In the genomic region with DNA sequence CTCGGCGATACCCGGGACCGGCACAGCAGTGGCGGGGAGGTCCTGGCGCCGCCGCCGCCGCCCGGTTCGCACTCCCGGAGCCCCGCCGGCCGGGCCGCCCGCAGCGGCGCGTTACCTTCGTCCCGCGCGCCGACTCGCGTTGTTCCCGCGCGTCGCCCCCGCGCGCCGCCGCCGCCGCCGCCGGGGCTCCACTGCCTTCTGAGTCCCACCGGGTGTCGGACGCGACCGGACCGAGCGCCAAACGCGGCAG, we compare ENCODE assay signal across 8 cellular contexts. TPM values are rescaled to one million over a fixed set of nuclear protein-coding genes. Genes with fewer than 3 reads are reported as not detected.
DNase-seq lines count a peak whose midpoint lies in the region; ATAC-seq and TF ChIP-seq lines count a peak whose summit lies in the region.

Gene EZH2, minus strand, starts transcription at position 243 of the 250 bp plus-strand sequence. CDS start 36,993 bp downstream, outside the sequence.

- H4K20me1 ChIP-seq in GM23338 (replicated peaks; ENCODE audit: insufficient read depth), result peaks cover 23% of the 10 kb centered on the region; the same call in 1 of the 2 replicates

- H2AFZ ChIP-seq in GM23338, result peak within 1 kb of the TSS; percentile 90
- H2AFZ ChIP-seq in parathyroid adenoma, result peak within 1 kb of the TSS; percentile 99

- TF ChIP-seq POLR2A in Peyer's patch (IDR thresholded peaks at IDR 0.05), result no peak

- H3K9me3 Mint-ChIP-seq in GM23338, result peaks cover 5% of the 10 kb centered on the region; the same call in 2 of the 3 replicates

- H3K9me3 ChIP-seq in Peyer's patch (no peaks in the 10 kb centered on the region), parathyroid adenoma (ENCODE audit: control insufficient read depth, low read length) (no peaks in the 10 kb centered on the region)

- no peak within 1 kb of the TSS for H3K9ac ChIP-seq in parathyroid adenoma

- peak within 1 kb of the TSS; percentile 94 for H3K4me2 ChIP-seq in GM23338
- H3K4me2 ChIP-seq in parathyroid adenoma (ENCODE audit: low read length), result peak within 1 kb of the TSS; percentile 68

- H3K27me3 ChIP-seq in GM23338 (ENCODE audit: insufficient read depth) (peaks cover 9% of the 10 kb centered on the region), Peyer's patch (no peaks in the 10 kb centered on the region), parathyroid adenoma (ENCODE audit: control insufficient read depth, insufficient read depth, low read length) (no peaks in the 10 kb centered on the region)

- H3K27ac ChIP-seq in GM23338 (ENCODE audit: low read depth) (peak within 1 kb of the TSS; percentile 59; the same call in 1 of the 2 replicates), Peyer's patch (peak within 1 kb of the TSS; percentile 91 to 98 (median 96)), epithelial cell of prostate (peak within 1 kb of the TSS; percentile 62), parathyroid adenoma (peak within 1 kb of the TSS; percentile 80)

- TF ChIP-seq CTCF in GM23338 (conservative IDR thresholded peaks at IDR 0.05; ENCODE audit: low read depth in 2 of 2) (no peak), Peyer's patch (IDR thresholded peaks at IDR 0.05) (no peak), parathyroid adenoma (IDR thresholded peaks at IDR 0.05) (no peak)

- H3K4me1 Mint-ChIP-seq in GM23338, result no peaks in the 10 kb centered on the region; the same call in 1 of the 3 replicates

- in situ Hi-C loops in Caki2 (cut with HindIII; ENCODE audit: low pct_unique_long_range_greater_than_20kb, low sequenced_read_pairs), result no loop called here

- no peaks in the 10 kb centered on the region for H3K9me2 ChIP-seq in GM23338 (ENCODE audit: insufficient read depth)

- H3F3A ChIP-seq in GM23338 (replicated peaks; ENCODE audit: low read depth), result peaks cover 9% of the 10 kb centered on the region; the same call in 1 of the 2 replicates

- H3K36me3 ChIP-seq in GM23338 (ENCODE audit: insufficient read depth) (no peaks in the 10 kb centered on the region), Peyer's patch (no peaks in the 10 kb centered on the region), parathyroid adenoma (ENCODE audit: control insufficient read depth, insufficient read depth, low read length) (no peaks in the 10 kb centered on the region)

- H3K4me1 ChIP-seq in GM23338 (ENCODE audit: insufficient read depth), result peaks cover 7% of the 10 kb centered on the region
- peaks cover 0 to 3% (median 0%) of the 10 kb centered on the region in 4 donors for H3K4me1 ChIP-seq in Peyer's patch
- peaks cover 4% of the 10 kb centered on the region for H3K4me1 ChIP-seq in parathyroid adenoma

- DNase-seq in Caki2 (ENCODE audit: low read depth) (no peak), GM23338 (ENCODE audit: low spot score) (no peak), Peyer's patch (no peak), epithelial cell of prostate (ENCODE audit: low read depth, low spot score) (no peak), epidermal melanocyte (ENCODE audit: insufficient read length, low spot score) (no peak), NCI-H526 treated with DMSO at 0.1 percent for 48 hours (lab: John Stamatoyannopoulos, UW) (no peak), D341Med (ENCODE audit: low spot score) (no peak)

- H3K79me2 ChIP-seq in GM23338 (replicated peaks; ENCODE audit: insufficient read depth) (peaks cover 42% of the 10 kb centered on the region), parathyroid adenoma (no peaks in the 10 kb centered on the region)

- peak within 1 kb of the TSS; percentile 92 for H3K4me3 Mint-ChIP-seq in GM23338

- H3K4me3 ChIP-seq in GM23338 (peak within 1 kb of the TSS; percentile 78), Peyer's patch (peak within 1 kb of the TSS; percentile 94 to 99 (median 95)), parathyroid adenoma (ENCODE audit: low read depth, low read length) (peak within 1 kb of the TSS; percentile 77)

- ATAC-seq in GM23338, result peak; percentile 27; the same call in 2 of the 3 replicates

- H3K36me3 Mint-ChIP-seq in GM23338 (ENCODE audit: low read depth), result peaks cover 12% of the 10 kb centered on the region

- H3K27me3 Mint-ChIP-seq in GM23338 (ENCODE audit: insufficient read depth, low read depth, poor library complexity), result peaks cover 10% of the 10 kb centered on the region

- H3K27ac Mint-ChIP-seq in GM23338, result peak within 1 kb of the TSS; percentile 92

TF ChIP-seq in GM23338, 12 proteins besides CTCF, POLR2A, EP300 and RAD21:
- no peak for TF ChIP-seq ZNF331 (CRISPR knock-in tag; IDR thresholded peaks at IDR 0.05; ENCODE audit: low read depth)
- TF ChIP-seq POLR2AphosphoS5 (IDR thresholded peaks at IDR 0.05; ENCODE audit: low read depth), result peak; percentile 71

RNA-seq across cellular contexts. Expression of gene EZH2, which starts in this region (rescaled TPM):
- total RNA-seq in Caki2 (2014; rRNA removed; shearing (Covaris generic); ENCODE audit: low replicate concordance), result 9.4 and 23.7 TPM in 2 replicates
- total RNA-seq in GM23338 (2014; rRNA removed; shearing (Covaris generic)), result 25.6 and 33.9 TPM in 2 replicates
- polyA plus RNA-seq in GM23338 (2016; fragmentation: Nextera tagmentation; extraction: Ambion mirVana), result 32.5 and 38.6 TPM in 2 replicates
- 10 to 100 TPM in 1 of 4 donors, 1 to 10 TPM in 3; 7.4 to 30.5 (median 8.2) TPM for total RNA-seq in Peyer's patch
